8 cellular contexts compared by ENCODE assay signal in genomic region chr2:24971550-24972314, GRCh38. TPM values are rescaled to one million over a fixed set of nuclear protein-coding genes. Genes with fewer than 3 reads are reported as not detected.
A peak's percentile ranks its signal among the peaks of the same experiment; 100 is the strongest.
DNase-seq lines count a peak whose midpoint lies in the region; ATAC-seq and TF ChIP-seq lines count a peak whose summit lies in the region.

DNAJC27 (minus strand) TSS chr2:24971955; CDS start chr2:24971904, 51 bp downstream.

- TF ChIP-seq POLR2A in gastroesophageal sphincter (IDR thresholded peaks at IDR 0.05), result peak; percentile 94 to 96

- DNase-seq in GM04504 (ENCODE audit: low read depth) (peak; percentile 97), HFFc6 (peak; percentile 96), NAMALWA (ENCODE audit: low spot score) (peak; percentile 98), SK-MEL-5 (ENCODE audit: low read depth, low spot score) (peak; percentile 98)
- peak; percentile 99 for DNase-seq in activated naive CD4-positive, alpha-beta T cell treated with anti-CD3 and anti-CD28 coated beads, Interleukin-2, amount 10 ng/mL, durations not matched to agents 7 days and 5 days

- in situ Hi-C loops in SK-MEL-5 (cut with HindIII; ENCODE audit: low pct_unique_long_range_greater_than_20kb, low sequenced_read_pairs), result no loop called here

- H3K27me3 ChIP-seq in gastroesophageal sphincter (no peaks in the 10 kb centered on the region), neutrophil (no peaks in the 10 kb centered on the region)

- H3K36me3 Mint-ChIP-seq in HFFc6 (ENCODE audit: low read depth), result peaks cover 11% of the 10 kb centered on the region
- peaks cover 7% of the 10 kb centered on the region for H3K36me3 Mint-ChIP-seq in activated naive CD4-positive, alpha-beta T cell treated with anti-CD3 and anti-CD28 coated beads, Interleukin-2, amount 10 ng/mL, durations not matched to agents 7 days and 5 days

- WGBS in gastroesophageal sphincter (ENCODE audit: low coverage in 1 of 2), 2 donors, result no CpG with 5 or more reads among the region's 72 CpGs

- no peaks in the 10 kb centered on the region for H3K9me3 Mint-ChIP-seq in HFFc6
- no peaks in the 10 kb centered on the region for H3K9me3 Mint-ChIP-seq in activated naive CD4-positive, alpha-beta T cell treated with anti-CD3 and anti-CD28 coated beads, Interleukin-2, amount 10 ng/mL, durations not matched to agents 7 days and 5 days

- TF ChIP-seq EP300 in gastroesophageal sphincter (IDR thresholded peaks at IDR 0.05), result no peak

- peak within 1 kb of the TSS; percentile 99 for H3K27ac Mint-ChIP-seq in HFFc6
- H3K27ac Mint-ChIP-seq in activated naive CD4-positive, alpha-beta T cell treated with anti-CD3 and anti-CD28 coated beads, Interleukin-2, amount 10 ng/mL, durations not matched to agents 7 days and 5 days, result peak within 1 kb of the TSS; percentile 100

- CTCF ChIA-PET in activated naive CD4-positive, alpha-beta T cell treated with anti-CD3 and anti-CD28 coated beads, Interleukin-2, amount 10 ng/mL, durations not matched to agents 7 days and 5 days (lab: Charles Lee), result interaction anchor here (1.7 to 6.7 kb wide), 2 partner anchors 158 to 561 kb away, joined by 4 to 161 read pairs; no protein-coding TSS in a partner anchor

- H3K9me3 ChIP-seq in gastroesophageal sphincter (no peaks in the 10 kb centered on the region), neutrophil (no peaks in the 10 kb centered on the region)

- peaks cover 8% of the 10 kb centered on the region for H3K27me3 Mint-ChIP-seq in HFFc6 (ENCODE audit: insufficient read depth)
- peaks cover 10% of the 10 kb centered on the region for H3K27me3 Mint-ChIP-seq in activated naive CD4-positive, alpha-beta T cell treated with anti-CD3 and anti-CD28 coated beads, Interleukin-2, amount 10 ng/mL, durations not matched to agents 7 days and 5 days

- H3K4me3 ChIP-seq in gastroesophageal sphincter, result peak within 1 kb of the TSS; percentile 61 to 82
- peak within 1 kb of the TSS; percentile 70 to 79 for H3K4me3 ChIP-seq in neutrophil (ENCODE audit: low read depth in 1 of 2, low read length in 1 of 2)

- peaks cover 0 to 36% (median 0%) of the 10 kb centered on the region in 3 donors for H3K4me1 ChIP-seq in gastroesophageal sphincter
- peaks cover 14 to 16% of the 10 kb centered on the region in 2 experiments for H3K4me1 ChIP-seq in neutrophil (ENCODE audit: control insufficient read depth in 1 of 2, insufficient read depth in 1 of 2, low read depth in 1 of 2, low read length in 1 of 2)

- H3K36me3 ChIP-seq in gastroesophageal sphincter (peaks cover 0 to 8% of the 10 kb centered on the region in 2 donors), neutrophil (no peaks in the 10 kb centered on the region)

- ATAC-seq in gastroesophageal sphincter, result peak; percentile 97

- TF ChIP-seq CTCF in HFFc6 (IDR thresholded peaks at IDR 0.05), result no peak
- peak in 1 of 4 experiments; percentile 8 for TF ChIP-seq CTCF in gastroesophageal sphincter (IDR thresholded peaks at IDR 0.05)
- TF ChIP-seq CTCF in neutrophil (IDR thresholded peaks at IDR 0.05), result peak; percentile 21
- TF ChIP-seq CTCF in subcutaneous adipose tissue (IDR thresholded peaks at IDR 0.05; ENCODE audit: low read depth), result no peak

- H3K4me3 Mint-ChIP-seq in HFFc6, result peak within 1 kb of the TSS; percentile 95
- H3K4me3 Mint-ChIP-seq in activated naive CD4-positive, alpha-beta T cell treated with anti-CD3 and anti-CD28 coated beads, Interleukin-2, amount 10 ng/mL, durations not matched to agents 7 days and 5 days, result peak within 1 kb of the TSS; percentile 97

- H3K27ac ChIP-seq in gastroesophageal sphincter (peak within 1 kb of the TSS; percentile 95 to 99 (median 97)), neutrophil (peak within 1 kb of the TSS; percentile 92)

- peaks cover 6% of the 10 kb centered on the region; the same call in 1 of the 2 replicates for H3K4me1 Mint-ChIP-seq in HFFc6 (ENCODE audit: low read depth)
- peaks cover 36% of the 10 kb centered on the region for H3K4me1 Mint-ChIP-seq in activated naive CD4-positive, alpha-beta T cell treated with anti-CD3 and anti-CD28 coated beads, Interleukin-2, amount 10 ng/mL, durations not matched to agents 7 days and 5 days

RNA-seq across cellular contexts. Expression of gene DNAJC27, which starts in this region (rescaled TPM):
- 1 to 10 TPM; 2.8 to 3.9 (median 3.6) TPM for total RNA-seq in HFFc6 (2021; fragmentation: NEBNext Ultra II Directional; extraction: Animal tissue kit (Norgen Biotek cat#: 25700))
- 3.4 and 6.0 TPM in 2 replicates for total RNA-seq in SK-MEL-5 (2014; rRNA removed; shearing (Covaris generic))
- polyA plus RNA-seq in SK-MEL-5 (2015; cell fraction: cytosol; rRNA removed), result 2.0 and 2.1 TPM in 2 replicates
- polyA plus RNA-seq in SK-MEL-5 (2015; cell fraction: nucleus; rRNA removed), result 16.5 and 22.5 TPM in 2 replicates
- total RNA-seq in gastroesophageal sphincter (10 to 100 TPM in 1 of 4 donors, 1 to 10 TPM in 3; 7.1 to 14.2 (median 8.6) TPM), subcutaneous adipose tissue (10 to 100 TPM in 3 of 4 donors, 1 to 10 TPM in 1; 9.3 to 21.5 (median 12.4) TPM)

Comparison
In these comparisons a context has a peak if more than half of its experiments do, and no peak if none do; other contexts are left out.
1. Peak in every context shown above with its lines: DNase-seq, ATAC-seq, H3K4me3 ChIP-seq and H3K27ac ChIP-seq.